ENCODE assay signal across 8 cellular contexts in the genomic region with DNA sequence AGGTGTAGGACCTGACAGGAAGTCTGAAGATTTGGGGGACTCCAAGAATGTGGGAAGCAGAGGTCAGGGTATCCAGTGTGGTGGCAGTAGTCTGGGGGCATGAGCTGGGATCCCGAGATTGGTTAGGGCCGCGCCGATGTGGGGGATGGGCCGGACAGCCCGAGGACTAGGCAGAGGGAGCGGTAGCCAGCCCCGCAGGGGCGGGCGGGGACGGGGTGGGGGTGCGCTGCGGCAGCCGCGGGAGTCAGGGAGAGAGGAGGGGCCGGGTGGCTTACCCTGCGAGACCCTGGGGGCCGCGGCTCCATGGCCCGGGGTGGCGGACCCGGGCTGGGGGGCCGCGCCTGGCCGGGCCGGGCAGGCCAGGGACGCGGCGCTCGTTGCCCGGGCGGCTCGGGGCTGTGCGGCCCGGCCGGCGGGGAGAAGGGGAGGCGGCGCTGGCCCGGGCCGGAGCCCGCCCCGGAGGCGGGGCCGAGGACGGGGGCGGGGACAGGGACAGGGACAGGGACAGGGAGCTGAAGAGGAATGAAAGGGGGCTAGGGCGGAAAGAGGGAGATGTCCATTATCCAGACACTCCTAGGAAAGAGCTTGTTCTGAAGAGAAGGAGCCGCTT. TPM values are rescaled to one million over a fixed set of nuclear protein-coding genes. Genes with fewer than 3 reads are reported as not detected.
DNase-seq lines count a peak whose midpoint lies in the region; ATAC-seq and TF ChIP-seq lines count a peak whose summit lies in the region.

No MANE protein-coding gene starts in this region.

- no peak overlapping the region for H3K9ac ChIP-seq in SK-N-MC (ENCODE audit: insufficient read length)

- POLR2A ChIA-PET in AG04449 (lab: Yijun Ruan, JAX): interaction anchor here (1.0 to 1.4 kb wide), 3 partner anchors 9 to 54 kb away, joined by 3 to 4 read pairs (median 4); a partner anchor contains a TSS

- intact Hi-C loops in esophagus muscularis mucosa (cut with DNase I): no loop called here

- peaks cover 17% of the 10 kb centered on the region; the same call in 1 of the 2 replicates for H3K27me3 ChIP-seq in GM23338 (ENCODE audit: insufficient read depth)
- H3K27me3 ChIP-seq in esophagus muscularis mucosa: no peaks in the 10 kb centered on the region

- H3K4me3 Mint-ChIP-seq in GM23338: peak overlapping the region; percentile 82

- H3K4me1 ChIP-seq in GM23338 (ENCODE audit: insufficient read depth) (peaks cover 11% of the 10 kb centered on the region), esophagus muscularis mucosa (peaks cover 29 to 57% (median 49%) of the 10 kb centered on the region in 4 donors)

- H3K27me3 Mint-ChIP-seq in GM23338 (ENCODE audit: insufficient read depth, low read depth, poor library complexity): peaks cover 23% of the 10 kb centered on the region

- H3K4me2 ChIP-seq in GM23338: peak overlapping the region; percentile 97

- CTCF ChIA-PET in AG04449 (lab: Yijun Ruan, JAX): interaction anchor here (0.6 to 11.2 kb wide), 57 partner anchors 8 to 622 kb away, joined by 3 to 333 read pairs (median 8); a partner anchor contains a TSS

- 0 out of 2 replicates have a peak overlapping the region, but pooled peaks have one; percentile 63 for H2AFZ ChIP-seq in GM23338

- ATAC-seq in GM23338: peak; percentile 88
- ATAC-seq in GM21825 (IDR thresholded peaks at IDR 0.05; ENCODE audit: unreplicated experiment): no peak

- H3K9me3 ChIP-seq in SK-N-MC (ENCODE audit: low read depth, low read length) (no peaks in the 10 kb centered on the region), esophagus muscularis mucosa (no peaks in the 10 kb centered on the region)

- peaks cover 24% of the 10 kb centered on the region for H3K4me1 Mint-ChIP-seq in GM23338

- TF ChIP-seq CTCF in AG04449 (IDR thresholded peaks at IDR 0.05; ENCODE audit: insufficient read depth, low read length, missing control alignments): no peak
- TF ChIP-seq CTCF in GM23338 (conservative IDR thresholded peaks at IDR 0.05; ENCODE audit: low read depth in 2 of 2): no peak
- TF ChIP-seq CTCF in esophagus muscularis mucosa (IDR thresholded peaks at IDR 0.05): no peak

- H3K27ac ChIP-seq in GM23338 (ENCODE audit: low read depth): no peak overlapping the region
- H3K27ac ChIP-seq in SK-N-MC: no peak overlapping the region
- peak overlapping the region; percentile 83 to 86 (median 84) for H3K27ac ChIP-seq in esophagus muscularis mucosa (replicated peaks in 1 of 4)

- peak overlapping the region; percentile 58 for H3K4me3 ChIP-seq in AG04449 (ENCODE audit: low read depth, low read length)
- peak overlapping the region; percentile 60 for H3K4me3 ChIP-seq in GM23338
- H3K4me3 ChIP-seq in SK-N-MC: peak overlapping the region; percentile 56
- H3K4me3 ChIP-seq in esophagus muscularis mucosa: peak overlapping the region; percentile 59 to 74 (median 62)

- H3K27ac Mint-ChIP-seq in GM23338: no peak overlapping the region

- H3K9me2 ChIP-seq in GM23338 (ENCODE audit: insufficient read depth): no peaks in the 10 kb centered on the region

- no peaks in the 10 kb centered on the region for H3K79me2 ChIP-seq in GM23338 (replicated peaks; ENCODE audit: insufficient read depth)

- H3K9me3 Mint-ChIP-seq in GM23338: no peaks in the 10 kb centered on the region

- 13% methylated on average over 35 of the region's 49 CpGs for WGBS in esophagus muscularis mucosa

- TF ChIP-seq POLR2A in esophagus muscularis mucosa (IDR thresholded peaks at IDR 0.05; ENCODE audit: low read depth): no peak

- H3K36me3 ChIP-seq in GM23338 (ENCODE audit: insufficient read depth) (peaks cover 5% of the 10 kb centered on the region; the same call in 1 of the 2 replicates), SK-N-MC (ENCODE audit: insufficient read depth, low read length) (peaks cover 8% of the 10 kb centered on the region; the same call in 1 of the 2 replicates), esophagus muscularis mucosa (no peaks in the 10 kb centered on the region)

- no peak for TF ChIP-seq EP300 in esophagus muscularis mucosa (IDR thresholded peaks at IDR 0.05)

- H4K20me1 ChIP-seq in GM23338 (replicated peaks; ENCODE audit: insufficient read depth): no peaks in the 10 kb centered on the region; the same call in none of the 2 replicates

- no peak for DNase-seq in AG04449 (ENCODE audit: low read depth, low spot score)
- peak; percentile 80 for DNase-seq in GM23338 (ENCODE audit: low spot score)
- no peak for DNase-seq in SK-N-MC (ENCODE audit: low read depth, low spot score)
- DNase-seq in esophagus muscularis mucosa (ENCODE audit: extremely low spot score): no peak
- peak; percentile 70 for DNase-seq in myocyte (ENCODE audit: low read depth)
- no peak for DNase-seq in stimulated activated naive CD4-positive, alpha-beta T cell (lab: John Stamatoyannopoulos, UW)
- no peak for DNase-seq in GM19240 (ENCODE audit: insufficient read length, low spot score)

- no peaks in the 10 kb centered on the region; the same call in 1 of the 2 replicates for H3F3A ChIP-seq in GM23338 (replicated peaks; ENCODE audit: low read depth)

- peaks cover 19% of the 10 kb centered on the region for H3K36me3 Mint-ChIP-seq in GM23338 (ENCODE audit: low read depth)

RNA-seq across cellular contexts. Expression of a gene that starts 5.6 kb away (rescaled TPM):
- 10.9 and 22.3 TPM in 2 replicates for total RNA-seq in GM23338 (2014; rRNA removed; shearing (Covaris generic))
- polyA plus RNA-seq in GM23338 (2016; fragmentation: Nextera tagmentation; extraction: Ambion mirVana): 19.6 and 21.7 TPM in 2 replicates
- 10 to 100 TPM; 15.7 to 32.6 (median 19.4) TPM for total RNA-seq in esophagus muscularis mucosa
- total RNA-seq in myocyte: 2.3 and 4.1 TPM in 2 replicates
- polyA plus RNA-seq in myocyte (2012): 3.6 TPM

RNA-seq across cellular contexts. Expression of a gene that starts 14.6 kb away (rescaled TPM):
- not detected in 2 replicates for total RNA-seq in GM23338 (2014; rRNA removed; shearing (Covaris generic))
- not detected in 2 replicates for polyA plus RNA-seq in GM23338 (2016; fragmentation: Nextera tagmentation; extraction: Ambion mirVana)
- total RNA-seq in esophagus muscularis mucosa (under 1 TPM in 1 of 4 donors, not detected in 3; 0.66 TPM), myocyte (not detected in 2 replicates)
- polyA plus RNA-seq in myocyte (2012): not detected

RNA-seq across cellular contexts. Expression of a gene that starts 40.2 kb away (rescaled TPM):
- total RNA-seq in GM23338 (2014; rRNA removed; shearing (Covaris generic)): 23.7 and 24.2 TPM in 2 replicates
- polyA plus RNA-seq in GM23338 (2016; fragmentation: Nextera tagmentation; extraction: Ambion mirVana): 5.9 and 7.3 TPM in 2 replicates
- 100 to 1,000 TPM; 264 to 785 (median 602) TPM for total RNA-seq in esophagus muscularis mucosa
- total RNA-seq in myocyte: 156 and 221 TPM in 2 replicates
- polyA plus RNA-seq in myocyte (2012): 195 TPM

RNA-seq across cellular contexts. Expression of a gene that starts 54.0 kb away (rescaled TPM):
- 72.5 and 91.2 TPM in 2 replicates for total RNA-seq in GM23338 (2014; rRNA removed; shearing (Covaris generic))
- polyA plus RNA-seq in GM23338 (2016; fragmentation: Nextera tagmentation; extraction: Ambion mirVana): 72.7 and 79.9 TPM in 2 replicates
- total RNA-seq in esophagus muscularis mucosa: 10 to 100 TPM; 41.1 to 61.9 (median 48.5) TPM
- total RNA-seq in myocyte: 228 and 256 TPM in 2 replicates
- polyA plus RNA-seq in myocyte (2012): 259 TPM

Comparison
In these comparisons a context has a peak if more than half of its experiments do, and no peak if none do; other contexts are left out.
1. DNase-seq: peak in GM23338 (single experiment) and myocyte (single experiment); none in AG04449 (single experiment), SK-N-MC (single experiment), esophagus muscularis mucosa (single experiment), stimulated activated naive CD4-positive, alpha-beta T cell (0 of 6) and GM19240 (single experiment).
2. H3K27ac ChIP-seq: peak in esophagus muscularis mucosa (4 of 4); none in GM23338 (single experiment) and SK-N-MC (single experiment).
3. Peak in every context shown above with its lines, with median percentiles within 50 percentile points of each other: H3K4me3 ChIP-seq.